In genomic region chr11:46338636-46338987, GRCh38 we compare ENCODE assay signal across 9 cellular contexts. TPM values are rescaled to one million over a fixed set of nuclear protein-coding genes. Genes with fewer than 3 reads are reported as not detected.
A peak's percentile ranks its signal among the peaks of the same experiment; 100 is the strongest.
DNase-seq lines count a peak whose midpoint lies in the region; ATAC-seq and TF ChIP-seq lines count a peak whose summit lies in the region.
"Had no signal": no experiment of that assay in that cellular context is flagged by ENCODE, and none has a peak within 500 bp of the region (broad histone marks: within the 10 kb centered on the region; RNA-seq: fewer than 3 reads in every experiment).

No MANE protein-coding gene starts in this region.

- H3K4me2 ChIP-seq in parathyroid adenoma (ENCODE audit: low read length): peak overlapping the region; percentile 78

- H3K4me1 Mint-ChIP-seq in CD4-positive, alpha-beta memory T cell: peaks cover 27 to 90% (median 67%) of the 10 kb centered on the region in 4 donors

- no peaks in the 10 kb centered on the region for H3K36me3 ChIP-seq in CD4-positive, alpha-beta memory T cell (ENCODE audit: insufficient read depth, low read length)
- no peaks in the 10 kb centered on the region for H3K36me3 ChIP-seq in NT2/D1 (ENCODE audit: insufficient read depth, insufficient read length, low read length)
- no peaks in the 10 kb centered on the region for H3K36me3 ChIP-seq in parathyroid adenoma (ENCODE audit: control insufficient read depth, insufficient read depth, low read length)

- no peak overlapping the region for H3K27ac ChIP-seq in CD4-positive, alpha-beta memory T cell (ENCODE audit: low read depth, low read length)
- peak overlapping the region; percentile 76 for H3K27ac ChIP-seq in parathyroid adenoma

- no peak for ATAC-seq in GM21390 (IDR thresholded peaks at IDR 0.05; ENCODE audit: unreplicated experiment)

- H3K9ac ChIP-seq in NT2/D1 (ENCODE audit: insufficient read length, low read depth): peak overlapping the region; percentile 73
- H3K9ac ChIP-seq in parathyroid adenoma: no peak overlapping the region

- no peak overlapping the region for H3K4me3 ChIP-seq in CD4-positive, alpha-beta memory T cell (ENCODE audit: low read length in 2 of 2)
- H3K4me3 ChIP-seq in NT2/D1 (ENCODE audit: insufficient read length, low read depth) (peak overlapping the region; percentile 0), fibroblast of mammary gland (ENCODE audit: control insufficient read depth, low read depth, low read length) (no peak overlapping the region), parathyroid adenoma (ENCODE audit: low read depth, low read length) (peak overlapping the region; percentile 49)

- H3K27me3 ChIP-seq in CD4-positive, alpha-beta memory T cell (ENCODE audit: insufficient read depth, low read length): no peaks in the 10 kb centered on the region
- peaks cover 15% of the 10 kb centered on the region for H3K27me3 ChIP-seq in NT2/D1 (ENCODE audit: insufficient read depth, insufficient read length)
- no peaks in the 10 kb centered on the region for H3K27me3 ChIP-seq in parathyroid adenoma (ENCODE audit: control insufficient read depth, insufficient read depth, low read length)

- H2AFZ ChIP-seq in parathyroid adenoma: peak overlapping the region; percentile 96

- H3K79me2 ChIP-seq in parathyroid adenoma: no peaks in the 10 kb centered on the region

- peak overlapping the region in 6 of 7 donors; percentile 30 to 80 (median 67) for H3K27ac Mint-ChIP-seq in CD4-positive, alpha-beta memory T cell

- TF ChIP-seq CTCF in fibroblast of mammary gland (conservative IDR thresholded peaks at IDR 0.05; ENCODE audit: control insufficient read depth, insufficient read depth, low read depth, low read length) (no peak), parathyroid adenoma (IDR thresholded peaks at IDR 0.05) (no peak)

- no peaks in the 10 kb centered on the region for H3K9me3 ChIP-seq in CD4-positive, alpha-beta memory T cell (ENCODE audit: control insufficient read depth in 1 of 2, low read length in 2 of 2)
- H3K9me3 ChIP-seq in NT2/D1 (ENCODE audit: insufficient read depth, low read length): no peaks in the 10 kb centered on the region
- no peaks in the 10 kb centered on the region for H3K9me3 ChIP-seq in parathyroid adenoma (ENCODE audit: control insufficient read depth, low read length)

- intact Hi-C loops in CD4-positive, alpha-beta memory T cell (cut with micrococcal nuclease): no loop called here

- no peaks in the 10 kb centered on the region for H3K9me3 Mint-ChIP-seq in CD4-positive, alpha-beta memory T cell

- no peaks in the 10 kb centered on the region for H3K27me3 Mint-ChIP-seq in CD4-positive, alpha-beta memory T cell

- peak overlapping the region in 3 of 8 donors; percentile 15 to 57 (median 43) for H3K4me3 Mint-ChIP-seq in CD4-positive, alpha-beta memory T cell

- H3K36me3 Mint-ChIP-seq in CD4-positive, alpha-beta memory T cell: no peaks in the 10 kb centered on the region

- no peak for DNase-seq in CD4-positive, alpha-beta memory T cell
- DNase-seq in NT2/D1 (ENCODE audit: low read depth, low spot score) (peak; percentile 63), fibroblast of mammary gland (ENCODE audit: low read depth) (peak; percentile 23), C1 segment of cervical spinal cord (lab: John Stamatoyannopoulos, UW) (no peak)
- DNase-seq in stimulated activated naive CD4-positive, alpha-beta T cell (lab: John Stamatoyannopoulos, UW): no peak
- no peak for DNase-seq in activated CD8-positive, alpha-beta memory T cell treated with anti-CD3 and anti-CD28 coated beads, Interleukin-2, amount 50 U/mL, for 4 hours
- DNase-seq: stimulated activated CD4-positive, alpha-beta T cell treated with anti-CD3 and anti-CD28 coated beads, Interleukin-1b, Interleukin-23, amount 100 ng/mL, for 48 hours had no signal

- peaks cover 85% of the 10 kb centered on the region for H3K4me1 ChIP-seq in CD4-positive, alpha-beta memory T cell (ENCODE audit: insufficient read depth, low read length)
- H3K4me1 ChIP-seq in NT2/D1 (ENCODE audit: insufficient read depth, insufficient read length): peaks cover 68% of the 10 kb centered on the region
- peaks cover 13% of the 10 kb centered on the region for H3K4me1 ChIP-seq in parathyroid adenoma

- CTCF ChIA-PET in CD4-positive, alpha-beta memory T cell (lab: Charles Lee; ENCODE audit: partially characterized antibody): interaction anchor here (0.7 to 1.5 kb wide), 5 partner anchors 10 to 31 kb away, joined by 3 to 4 read pairs (median 3); no protein-coding TSS in a partner anchor

- POLR2A ChIA-PET in CD4-positive, alpha-beta memory T cell (lab: Charles Lee; ENCODE audit: partially characterized antibody): interaction anchor here (0.8 to 1.7 kb wide), 3 partner anchors 8 to 22 kb away, joined by 3 to 5 read pairs (median 3); partner anchors contain the start of gene DGKZ

RNA-seq across cellular contexts. Expression of gene DGKZ, which starts 8.7 kb away (rescaled TPM):
- total RNA-seq in CD4-positive, alpha-beta memory T cell: 100 to 1,000 TPM; 230 to 235 TPM
- polyA plus RNA-seq in CD4-positive, alpha-beta memory T cell: 10 to 100 TPM; 34.8 to 78.9 TPM

RNA-seq across cellular contexts. Expression of gene MDK, which starts 42.9 kb away (rescaled TPM):
- total RNA-seq in CD4-positive, alpha-beta memory T cell: 1 to 10 TPM; 4.7 to 5.6 TPM
- polyA plus RNA-seq in CD4-positive, alpha-beta memory T cell: not detected

RNA-seq across cellular contexts. Expression of gene CHRM4, which starts 53.0 kb away (rescaled TPM):
- not detected for total RNA-seq in CD4-positive, alpha-beta memory T cell
- polyA plus RNA-seq in CD4-positive, alpha-beta memory T cell: under 1 TPM; 0.12 to 0.16 TPM

Comparison
In these comparisons a context has a peak if more than half of its experiments do, and no peak if none do; other contexts are left out.
1. DNase-seq: peak in NT2/D1 (single experiment) and fibroblast of mammary gland (single experiment); none in CD4-positive, alpha-beta memory T cell (0 of 5), stimulated activated naive CD4-positive, alpha-beta T cell (0 of 6), C1 segment of cervical spinal cord (0 of 14) and activated CD8-positive, alpha-beta memory T cell treated with anti-CD3 and anti-CD28 coated beads, Interleukin-2, amount 50 U/mL, for 4 hours (single experiment).
2. H3K4me3 ChIP-seq: peak in NT2/D1 (single experiment) and parathyroid adenoma (single experiment); none in CD4-positive, alpha-beta memory T cell (0 of 2) and fibroblast of mammary gland (single experiment).